Comparison of ENCODE assay signal across 37 cellular contexts in the genomic region with DNA sequence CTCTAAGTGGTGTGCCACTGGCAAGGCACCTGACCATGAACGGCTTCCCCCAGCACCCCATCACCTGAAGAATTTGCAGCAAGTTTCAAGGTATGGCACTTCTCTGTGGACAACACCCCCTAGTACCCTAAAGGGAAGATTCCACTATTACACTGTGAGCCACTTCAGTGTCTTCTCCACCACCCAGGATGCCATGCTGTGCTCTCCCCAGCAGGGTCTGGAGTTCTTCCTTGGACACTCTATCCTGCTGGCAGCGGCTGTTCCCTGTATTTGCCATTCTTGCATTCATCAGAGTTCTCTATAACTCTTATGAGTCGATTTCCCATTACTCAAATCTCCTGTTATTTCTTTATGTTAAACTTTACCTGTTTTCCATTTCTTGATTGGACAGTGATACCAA. TPM values are rescaled to one million over a fixed set of nuclear protein-coding genes. Genes with fewer than 3 reads are reported as not detected.
"Had no signal": no experiment of that assay in that cellular context is flagged by ENCODE, and none has a peak within 500 bp of the region (broad histone marks: within the 10 kb centered on the region; RNA-seq: fewer than 3 reads in every experiment).

No MANE protein-coding gene starts in this region.

- H3K27me3 ChIP-seq: adrenal gland, MG63, Peyer's patch had no signal

- H3K36me3 ChIP-seq: adrenal gland, MG63, Peyer's patch, WERI-Rb-1 had no signal

- FAIRE-seq: bronchial epithelial cell had no signal

- H3K4me1 ChIP-seq: adrenal gland, Peyer's patch had no signal

- H3K4me3 ChIP-seq: adrenal gland, MG63, Peyer's patch had no signal

- DNase-seq: activated CD4-positive, alpha-beta memory T cell treated with anti-CD3 and anti-CD28 coated beads, Interleukin-2, amount 10 ng/mL, durations not matched to agents 7 days and 5 days; activated CD4-positive, alpha-beta T cell treated with anti-CD3 and anti-CD28 coated beads for 1 hour; activated CD4-positive, alpha-beta T cell treated with anti-CD3 and anti-CD28 coated beads for 48 hours; activated CD4-positive, CD25-positive, alpha-beta regulatory T cell; activated gamma-delta T cell; activated naive CD4-positive, alpha-beta T cell treated with anti-CD3 and anti-CD28 coated beads for 36 hours; activated T-cell treated with anti-CD3 and anti-CD28 coated beads, Interleukin-2, amount 50 U/mL, for 24 hours; anterior cingulate cortex; caudate nucleus; cerebellar nuclear complex; Kasumi-1; MG63; NCI-H1048; NCI-H1105 treated with DMSO at 0.1 percent for 48 hours; NCI-H1436; NCI-H1694; NCI-H2029; NCI-H345; NCI-H526; NCI-H748 treated with DMSO at 0.1 percent for 48 hours; NK-92 treated with Interleukin-12 subunit alpha and Interleukin-12 subunit beta, amount 100 ng/mL, for 24 hours; PC-3; Peyer's patch; RPMI8226; SIG-M5; SW 1271; T-helper 1 cell; T-helper 2 cell; T-helper 9 cell; WERI-Rb-1 had no signal

- ATAC-seq: activated naive CD4-positive, alpha-beta T cell treated with anti-CD3 and anti-CD28 coated beads, Interleukin-2, amount 50 U/mL, for 72 hours; PC-3; Right ventricle myocardium inferior had no signal

- H3K27ac ChIP-seq: adrenal gland, Peyer's patch, WERI-Rb-1 had no signal

- H3K9me3 ChIP-seq: adrenal gland had no signal

RNA-seq across cellular contexts. Expression of gene RNU6-1, which starts 33.9 kb away (rescaled TPM):
- total RNA-seq: activated CD4-positive, alpha-beta memory T cell treated with anti-CD3 and anti-CD28 coated beads, Interleukin-2, amount 10 ng/mL, durations not matched to agents 7 days and 5 days; activated CD8-positive, alpha-beta memory T cell treated with anti-CD3 and anti-CD28 coated beads for 36 hours; activated naive CD4-positive, alpha-beta T cell treated with anti-CD3 and anti-CD28 coated beads for 36 hours; activated naive CD4-positive, alpha-beta T cell treated with anti-CD3 and anti-CD28 coated beads, Interleukin-2, amount 50 U/mL, for 72 hours; activated T-helper 2 cell treated with anti-CD3 and anti-CD28 coated beads, Interferon-gamma antibody, Interleukin-2, Interleukin-4, amounts not matched to agents 10 μg/mL and 5 μg/mL and 100 μg/mL, durations not matched to agents 14 hours and 24 hours and 36 hours; adrenal gland; bronchial epithelial cell; NCI-H460; PC-3; Peyer's patch; Right ventricle myocardium inferior had no signal
- polyA plus RNA-seq: adrenal gland had no signal

RNA-seq across cellular contexts. Expression of gene SKOR1, which starts 48.5 kb away (rescaled TPM):
- total RNA-seq: Right ventricle myocardium inferior had no signal
